1 cellular context compared by ENCODE assay signal in genomic region chr2:46002507-46002883, GRCh38.
TF ChIP-seq lines count a peak whose summit lies in the region.

No MANE protein-coding gene starts in this region.

TF ChIP-seq in SK-N-SH, 30 proteins besides CTCF, POLR2A, EP300 and RAD21 (continued from another document):
- TF ChIP-seq REST (IDR thresholded peaks at IDR 0.05; ENCODE audit: low read depth, low read length): no peak
- TF ChIP-seq CHD2 (IDR thresholded peaks at IDR 0.05; ENCODE audit: low read length, partially characterized antibody): no peak
- TF ChIP-seq USF2 (IDR thresholded peaks at IDR 0.05; ENCODE audit: borderline replicate concordance, low read depth, low read length): no peak
- TF ChIP-seq JUND (IDR thresholded peaks at IDR 0.05): no peak
- TF ChIP-seq FOXJ3 (CRISPR knock-in tag; IDR thresholded peaks at IDR 0.05): no peak
- no peak for TF ChIP-seq GABPA (IDR thresholded peaks at IDR 0.05; ENCODE audit: low read depth)
- no peak for TF ChIP-seq MAX (IDR thresholded peaks at IDR 0.05; ENCODE audit: low read depth)
TF ChIP-seq in SK-N-SH: peak in this region for 0.
